2 cellular contexts compared by ENCODE assay signal in the genomic region with DNA sequence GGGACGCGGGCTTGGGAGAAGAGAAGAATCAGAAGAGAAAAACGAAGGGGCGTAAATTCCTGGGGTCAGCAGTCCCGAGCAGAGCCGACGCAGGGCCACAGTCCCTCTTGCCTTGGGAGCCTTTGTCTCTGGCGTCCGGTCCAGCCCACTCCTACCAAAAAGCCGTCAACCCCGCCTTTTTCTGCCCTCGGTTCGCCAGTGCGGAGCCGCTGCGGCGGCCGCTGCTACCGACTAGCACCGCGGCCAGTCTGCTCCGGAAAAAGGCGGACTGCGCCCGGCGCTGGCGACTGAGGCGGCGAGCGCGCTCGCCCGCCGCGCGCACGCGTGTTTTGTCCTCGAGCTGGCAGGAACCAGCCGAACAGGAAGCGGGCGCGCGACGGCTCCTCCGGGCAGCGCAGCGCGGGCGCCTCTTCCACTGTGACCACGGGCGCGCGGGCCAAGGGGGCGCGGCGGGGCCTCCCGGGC.
TF ChIP-seq lines count a peak whose summit lies in the region.

No MANE protein-coding gene starts in this region.

TF ChIP-seq in GM12878, 131 proteins besides CTCF, POLR2A, EP300 and RAD21 (continued from another document):
- TF ChIP-seq, protein P1, sequence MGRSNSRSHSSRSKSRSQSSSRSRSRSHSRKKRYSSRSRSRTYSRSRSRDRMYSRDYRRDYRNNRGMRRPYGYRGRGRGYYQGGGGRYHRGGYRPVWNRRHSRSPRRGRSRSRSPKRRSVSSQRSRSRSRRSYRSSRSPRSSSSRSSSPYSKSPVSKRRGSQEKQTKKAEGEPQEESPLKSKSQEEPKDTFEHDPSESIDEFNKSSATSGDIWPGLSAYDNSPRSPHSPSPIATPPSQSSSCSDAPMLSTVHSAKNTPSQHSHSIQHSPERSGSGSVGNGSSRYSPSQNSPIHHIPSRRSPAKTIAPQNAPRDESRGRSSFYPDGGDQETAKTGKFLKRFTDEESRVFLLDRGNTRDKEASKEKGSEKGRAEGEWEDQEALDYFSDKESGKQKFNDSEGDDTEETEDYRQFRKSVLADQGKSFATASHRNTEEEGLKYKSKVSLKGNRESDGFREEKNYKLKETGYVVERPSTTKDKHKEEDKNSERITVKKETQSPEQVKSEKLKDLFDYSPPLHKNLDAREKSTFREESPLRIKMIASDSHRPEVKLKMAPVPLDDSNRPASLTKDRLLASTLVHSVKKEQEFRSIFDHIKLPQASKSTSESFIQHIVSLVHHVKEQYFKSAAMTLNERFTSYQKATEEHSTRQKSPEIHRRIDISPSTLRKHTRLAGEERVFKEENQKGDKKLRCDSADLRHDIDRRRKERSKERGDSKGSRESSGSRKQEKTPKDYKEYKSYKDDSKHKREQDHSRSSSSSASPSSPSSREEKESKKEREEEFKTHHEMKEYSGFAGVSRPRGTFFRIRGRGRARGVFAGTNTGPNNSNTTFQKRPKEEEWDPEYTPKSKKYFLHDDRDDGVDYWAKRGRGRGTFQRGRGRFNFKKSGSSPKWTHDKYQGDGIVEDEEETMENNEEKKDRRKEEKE (IDR thresholded peaks at IDR 0.05): 0 out of 2 replicates have a peak, but pooled peaks have one; percentile 40
- TF ChIP-seq, protein P2, sequence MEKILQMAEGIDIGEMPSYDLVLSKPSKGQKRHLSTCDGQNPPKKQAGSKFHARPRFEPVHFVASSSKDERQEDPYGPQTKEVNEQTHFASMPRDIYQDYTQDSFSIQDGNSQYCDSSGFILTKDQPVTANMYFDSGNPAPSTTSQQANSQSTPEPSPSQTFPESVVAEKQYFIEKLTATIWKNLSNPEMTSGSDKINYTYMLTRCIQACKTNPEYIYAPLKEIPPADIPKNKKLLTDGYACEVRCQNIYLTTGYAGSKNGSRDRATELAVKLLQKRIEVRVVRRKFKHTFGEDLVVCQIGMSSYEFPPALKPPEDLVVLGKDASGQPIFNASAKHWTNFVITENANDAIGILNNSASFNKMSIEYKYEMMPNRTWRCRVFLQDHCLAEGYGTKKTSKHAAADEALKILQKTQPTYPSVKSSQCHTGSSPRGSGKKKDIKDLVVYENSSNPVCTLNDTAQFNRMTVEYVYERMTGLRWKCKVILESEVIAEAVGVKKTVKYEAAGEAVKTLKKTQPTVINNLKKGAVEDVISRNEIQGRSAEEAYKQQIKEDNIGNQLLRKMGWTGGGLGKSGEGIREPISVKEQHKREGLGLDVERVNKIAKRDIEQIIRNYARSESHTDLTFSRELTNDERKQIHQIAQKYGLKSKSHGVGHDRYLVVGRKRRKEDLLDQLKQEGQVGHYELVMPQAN (conservative IDR thresholded peaks at IDR 0.05): peak; percentile 73
- 0 out of 2 replicates have a peak, but pooled peaks have one; percentile 59 for TF ChIP-seq PML (IDR thresholded peaks at IDR 0.05; ENCODE audit: low read length)
- TF ChIP-seq HDAC6 (IDR thresholded peaks at IDR 0.05; ENCODE audit: unreplicated experiment): peak; percentile 22
- peak; percentile 83 for TF ChIP-seq BACH1 (IDR thresholded peaks at IDR 0.05; ENCODE audit: borderline replicate concordance)
- TF ChIP-seq CHD2 (IDR thresholded peaks at IDR 0.05; ENCODE audit: borderline replicate concordance, low read depth, low read length): no peak
- peak; percentile 61; the same call in 1 of the 2 replicates for TF ChIP-seq LARP7 (IDR thresholded peaks at IDR 0.05)
- TF ChIP-seq CHD4 (IDR thresholded peaks at IDR 0.05): no peak
- peak in 1 of 2 experiments; percentile 17; a peak in 1 of 4 replicates for TF ChIP-seq SRF (IDR thresholded peaks at IDR 0.05; ENCODE audit: low read depth in 2 of 2, low read length in 2 of 2)
- TF ChIP-seq ZSCAN29 (IDR thresholded peaks at IDR 0.05): 0 out of 2 replicates have a peak, but pooled peaks have one; percentile 26
- TF ChIP-seq, protein P3, sequence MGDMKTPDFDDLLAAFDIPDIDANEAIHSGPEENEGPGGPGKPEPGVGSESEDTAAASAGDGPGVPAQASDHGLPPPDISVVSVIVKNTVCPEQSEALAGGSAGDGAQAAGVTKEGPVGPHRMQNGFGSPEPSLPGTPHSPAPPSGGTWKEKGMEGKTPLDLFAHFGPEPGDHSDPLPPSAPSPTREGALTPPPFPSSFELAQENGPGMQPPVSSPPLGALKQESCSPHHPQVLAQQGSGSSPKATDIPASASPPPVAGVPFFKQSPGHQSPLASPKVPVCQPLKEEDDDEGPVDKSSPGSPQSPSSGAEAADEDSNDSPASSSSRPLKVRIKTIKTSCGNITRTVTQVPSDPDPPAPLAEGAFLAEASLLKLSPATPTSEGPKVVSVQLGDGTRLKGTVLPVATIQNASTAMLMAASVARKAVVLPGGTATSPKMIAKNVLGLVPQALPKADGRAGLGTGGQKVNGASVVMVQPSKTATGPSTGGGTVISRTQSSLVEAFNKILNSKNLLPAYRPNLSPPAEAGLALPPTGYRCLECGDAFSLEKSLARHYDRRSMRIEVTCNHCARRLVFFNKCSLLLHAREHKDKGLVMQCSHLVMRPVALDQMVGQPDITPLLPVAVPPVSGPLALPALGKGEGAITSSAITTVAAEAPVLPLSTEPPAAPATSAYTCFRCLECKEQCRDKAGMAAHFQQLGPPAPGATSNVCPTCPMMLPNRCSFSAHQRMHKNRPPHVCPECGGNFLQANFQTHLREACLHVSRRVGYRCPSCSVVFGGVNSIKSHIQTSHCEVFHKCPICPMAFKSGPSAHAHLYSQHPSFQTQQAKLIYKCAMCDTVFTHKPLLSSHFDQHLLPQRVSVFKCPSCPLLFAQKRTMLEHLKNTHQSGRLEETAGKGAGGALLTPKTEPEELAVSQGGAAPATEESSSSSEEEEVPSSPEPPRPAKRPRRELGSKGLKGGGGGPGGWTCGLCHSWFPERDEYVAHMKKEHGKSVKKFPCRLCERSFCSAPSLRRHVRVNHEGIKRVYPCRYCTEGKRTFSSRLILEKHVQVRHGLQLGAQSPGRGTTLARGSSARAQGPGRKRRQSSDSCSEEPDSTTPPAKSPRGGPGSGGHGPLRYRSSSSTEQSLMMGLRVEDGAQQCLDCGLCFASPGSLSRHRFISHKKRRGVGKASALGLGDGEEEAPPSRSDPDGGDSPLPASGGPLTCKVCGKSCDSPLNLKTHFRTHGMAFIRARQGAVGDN (IDR thresholded peaks at IDR 0.05): no peak
- peak; percentile 50; the same call in 1 of the 2 replicates for TF ChIP-seq ZNF24 (IDR thresholded peaks at IDR 0.05)
- TF ChIP-seq NRF1 (conservative IDR thresholded peaks at IDR 0.05; ENCODE audit: low read depth, low read length): peak; percentile 35; the same call in 1 of the 2 replicates

TF ChIP-seq in HepG2, 621 proteins besides CTCF, POLR2A, EP300 and RAD21 (continued from another document and continues in another):
- TF ChIP-seq, protein P4, sequence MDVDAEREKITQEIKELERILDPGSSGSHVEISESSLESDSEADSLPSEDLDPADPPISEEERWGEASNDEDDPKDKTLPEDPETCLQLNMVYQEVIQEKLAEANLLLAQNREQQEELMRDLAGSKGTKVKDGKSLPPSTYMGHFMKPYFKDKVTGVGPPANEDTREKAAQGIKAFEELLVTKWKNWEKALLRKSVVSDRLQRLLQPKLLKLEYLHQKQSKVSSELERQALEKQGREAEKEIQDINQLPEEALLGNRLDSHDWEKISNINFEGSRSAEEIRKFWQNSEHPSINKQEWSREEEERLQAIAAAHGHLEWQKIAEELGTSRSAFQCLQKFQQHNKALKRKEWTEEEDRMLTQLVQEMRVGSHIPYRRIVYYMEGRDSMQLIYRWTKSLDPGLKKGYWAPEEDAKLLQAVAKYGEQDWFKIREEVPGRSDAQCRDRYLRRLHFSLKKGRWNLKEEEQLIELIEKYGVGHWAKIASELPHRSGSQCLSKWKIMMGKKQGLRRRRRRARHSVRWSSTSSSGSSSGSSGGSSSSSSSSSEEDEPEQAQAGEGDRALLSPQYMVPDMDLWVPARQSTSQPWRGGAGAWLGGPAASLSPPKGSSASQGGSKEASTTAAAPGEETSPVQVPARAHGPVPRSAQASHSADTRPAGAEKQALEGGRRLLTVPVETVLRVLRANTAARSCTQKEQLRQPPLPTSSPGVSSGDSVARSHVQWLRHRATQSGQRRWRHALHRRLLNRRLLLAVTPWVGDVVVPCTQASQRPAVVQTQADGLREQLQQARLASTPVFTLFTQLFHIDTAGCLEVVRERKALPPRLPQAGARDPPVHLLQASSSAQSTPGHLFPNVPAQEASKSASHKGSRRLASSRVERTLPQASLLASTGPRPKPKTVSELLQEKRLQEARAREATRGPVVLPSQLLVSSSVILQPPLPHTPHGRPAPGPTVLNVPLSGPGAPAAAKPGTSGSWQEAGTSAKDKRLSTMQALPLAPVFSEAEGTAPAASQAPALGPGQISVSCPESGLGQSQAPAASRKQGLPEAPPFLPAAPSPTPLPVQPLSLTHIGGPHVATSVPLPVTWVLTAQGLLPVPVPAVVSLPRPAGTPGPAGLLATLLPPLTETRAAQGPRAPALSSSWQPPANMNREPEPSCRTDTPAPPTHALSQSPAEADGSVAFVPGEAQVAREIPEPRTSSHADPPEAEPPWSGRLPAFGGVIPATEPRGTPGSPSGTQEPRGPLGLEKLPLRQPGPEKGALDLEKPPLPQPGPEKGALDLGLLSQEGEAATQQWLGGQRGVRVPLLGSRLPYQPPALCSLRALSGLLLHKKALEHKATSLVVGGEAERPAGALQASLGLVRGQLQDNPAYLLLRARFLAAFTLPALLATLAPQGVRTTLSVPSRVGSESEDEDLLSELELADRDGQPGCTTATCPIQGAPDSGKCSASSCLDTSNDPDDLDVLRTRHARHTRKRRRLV (CRISPR knock-in tag; IDR thresholded peaks at IDR 0.05): no peak
- TF ChIP-seq KLF11 (CRISPR knock-in tag; IDR thresholded peaks at IDR 0.05) (0 out of 2 replicates have a peak, but pooled peaks have one; percentile 1), RBFOX2 (IDR thresholded peaks at IDR 0.05; ENCODE audit: low read depth, low read length) (peak; percentile 74), ZBTB20 (CRISPR knock-in tag; IDR thresholded peaks at IDR 0.05; ENCODE audit: borderline replicate concordance, low read depth) (no peak), TARDBP (CRISPR knock-in tag; IDR thresholded peaks at IDR 0.05) (no peak), ZFX (CRISPR knock-in tag; IDR thresholded peaks at IDR 0.05; ENCODE audit: low read depth) (peak; percentile 3; the same call in 1 of the 2 replicates), ERF (CRISPR knock-in tag; IDR thresholded peaks at IDR 0.05) (no peak), RBM39 (IDR thresholded peaks at IDR 0.05; ENCODE audit: low read depth, low read length, poor library complexity, severe bottlenecking) (peak; percentile 87), SRSF4 (IDR thresholded peaks at IDR 0.05; ENCODE audit: low read depth, low read length, poor library complexity, severe bottlenecking) (peak; percentile 28), ZC3H4 (CRISPR knock-in tag; IDR thresholded peaks at IDR 0.05; ENCODE audit: borderline replicate concordance) (no peak)
- TF ChIP-seq, protein P5, sequence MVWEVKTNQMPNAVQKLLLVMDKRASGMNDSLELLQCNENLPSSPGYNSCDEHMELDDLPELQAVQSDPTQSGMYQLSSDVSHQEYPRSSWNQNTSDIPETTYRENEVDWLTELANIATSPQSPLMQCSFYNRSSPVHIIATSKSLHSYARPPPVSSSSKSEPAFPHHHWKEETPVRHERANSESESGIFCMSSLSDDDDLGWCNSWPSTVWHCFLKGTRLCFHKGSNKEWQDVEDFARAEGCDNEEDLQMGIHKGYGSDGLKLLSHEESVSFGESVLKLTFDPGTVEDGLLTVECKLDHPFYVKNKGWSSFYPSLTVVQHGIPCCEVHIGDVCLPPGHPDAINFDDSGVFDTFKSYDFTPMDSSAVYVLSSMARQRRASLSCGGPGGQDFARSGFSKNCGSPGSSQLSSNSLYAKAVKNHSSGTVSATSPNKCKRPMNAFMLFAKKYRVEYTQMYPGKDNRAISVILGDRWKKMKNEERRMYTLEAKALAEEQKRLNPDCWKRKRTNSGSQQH (CRISPR knock-in tag; IDR thresholded peaks at IDR 0.05; ENCODE audit: low read depth): no peak
- TF ChIP-seq, protein P6, sequence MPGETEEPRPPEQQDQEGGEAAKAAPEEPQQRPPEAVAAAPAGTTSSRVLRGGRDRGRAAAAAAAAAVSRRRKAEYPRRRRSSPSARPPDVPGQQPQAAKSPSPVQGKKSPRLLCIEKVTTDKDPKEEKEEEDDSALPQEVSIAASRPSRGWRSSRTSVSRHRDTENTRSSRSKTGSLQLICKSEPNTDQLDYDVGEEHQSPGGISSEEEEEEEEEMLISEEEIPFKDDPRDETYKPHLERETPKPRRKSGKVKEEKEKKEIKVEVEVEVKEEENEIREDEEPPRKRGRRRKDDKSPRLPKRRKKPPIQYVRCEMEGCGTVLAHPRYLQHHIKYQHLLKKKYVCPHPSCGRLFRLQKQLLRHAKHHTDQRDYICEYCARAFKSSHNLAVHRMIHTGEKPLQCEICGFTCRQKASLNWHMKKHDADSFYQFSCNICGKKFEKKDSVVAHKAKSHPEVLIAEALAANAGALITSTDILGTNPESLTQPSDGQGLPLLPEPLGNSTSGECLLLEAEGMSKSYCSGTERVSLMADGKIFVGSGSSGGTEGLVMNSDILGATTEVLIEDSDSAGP (CRISPR knock-in tag; IDR thresholded peaks at IDR 0.05; ENCODE audit: borderline replicate concordance): peak; percentile 19; the same call in 1 of the 2 replicates
- TF ChIP-seq, protein P7, sequence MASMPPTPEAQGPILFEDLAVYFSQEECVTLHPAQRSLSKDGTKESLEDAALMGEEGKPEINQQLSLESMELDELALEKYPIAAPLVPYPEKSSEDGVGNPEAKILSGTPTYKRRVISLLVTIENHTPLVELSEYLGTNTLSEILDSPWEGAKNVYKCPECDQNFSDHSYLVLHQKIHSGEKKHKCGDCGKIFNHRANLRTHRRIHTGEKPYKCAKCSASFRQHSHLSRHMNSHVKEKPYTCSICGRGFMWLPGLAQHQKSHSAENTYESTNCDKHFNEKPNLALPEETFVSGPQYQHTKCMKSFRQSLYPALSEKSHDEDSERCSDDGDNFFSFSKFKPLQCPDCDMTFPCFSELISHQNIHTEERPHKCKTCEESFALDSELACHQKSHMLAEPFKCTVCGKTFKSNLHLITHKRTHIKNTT (CRISPR knock-in tag; IDR thresholded peaks at IDR 0.05): no peak
- TF ChIP-seq, protein P8, sequence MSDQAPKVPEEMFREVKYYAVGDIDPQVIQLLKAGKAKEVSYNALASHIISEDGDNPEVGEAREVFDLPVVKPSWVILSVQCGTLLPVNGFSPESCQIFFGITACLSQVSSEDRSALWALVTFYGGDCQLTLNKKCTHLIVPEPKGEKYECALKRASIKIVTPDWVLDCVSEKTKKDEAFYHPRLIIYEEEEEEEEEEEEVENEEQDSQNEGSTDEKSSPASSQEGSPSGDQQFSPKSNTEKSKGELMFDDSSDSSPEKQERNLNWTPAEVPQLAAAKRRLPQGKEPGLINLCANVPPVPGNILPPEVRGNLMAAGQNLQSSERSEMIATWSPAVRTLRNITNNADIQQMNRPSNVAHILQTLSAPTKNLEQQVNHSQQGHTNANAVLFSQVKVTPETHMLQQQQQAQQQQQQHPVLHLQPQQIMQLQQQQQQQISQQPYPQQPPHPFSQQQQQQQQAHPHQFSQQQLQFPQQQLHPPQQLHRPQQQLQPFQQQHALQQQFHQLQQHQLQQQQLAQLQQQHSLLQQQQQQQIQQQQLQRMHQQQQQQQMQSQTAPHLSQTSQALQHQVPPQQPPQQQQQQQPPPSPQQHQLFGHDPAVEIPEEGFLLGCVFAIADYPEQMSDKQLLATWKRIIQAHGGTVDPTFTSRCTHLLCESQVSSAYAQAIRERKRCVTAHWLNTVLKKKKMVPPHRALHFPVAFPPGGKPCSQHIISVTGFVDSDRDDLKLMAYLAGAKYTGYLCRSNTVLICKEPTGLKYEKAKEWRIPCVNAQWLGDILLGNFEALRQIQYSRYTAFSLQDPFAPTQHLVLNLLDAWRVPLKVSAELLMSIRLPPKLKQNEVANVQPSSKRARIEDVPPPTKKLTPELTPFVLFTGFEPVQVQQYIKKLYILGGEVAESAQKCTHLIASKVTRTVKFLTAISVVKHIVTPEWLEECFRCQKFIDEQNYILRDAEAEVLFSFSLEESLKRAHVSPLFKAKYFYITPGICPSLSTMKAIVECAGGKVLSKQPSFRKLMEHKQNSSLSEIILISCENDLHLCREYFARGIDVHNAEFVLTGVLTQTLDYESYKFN (CRISPR knock-in tag; conservative IDR thresholded peaks at IDR 0.05): no peak
